Comparison of ENCODE assay signal across 8 cellular contexts in the genomic region with DNA sequence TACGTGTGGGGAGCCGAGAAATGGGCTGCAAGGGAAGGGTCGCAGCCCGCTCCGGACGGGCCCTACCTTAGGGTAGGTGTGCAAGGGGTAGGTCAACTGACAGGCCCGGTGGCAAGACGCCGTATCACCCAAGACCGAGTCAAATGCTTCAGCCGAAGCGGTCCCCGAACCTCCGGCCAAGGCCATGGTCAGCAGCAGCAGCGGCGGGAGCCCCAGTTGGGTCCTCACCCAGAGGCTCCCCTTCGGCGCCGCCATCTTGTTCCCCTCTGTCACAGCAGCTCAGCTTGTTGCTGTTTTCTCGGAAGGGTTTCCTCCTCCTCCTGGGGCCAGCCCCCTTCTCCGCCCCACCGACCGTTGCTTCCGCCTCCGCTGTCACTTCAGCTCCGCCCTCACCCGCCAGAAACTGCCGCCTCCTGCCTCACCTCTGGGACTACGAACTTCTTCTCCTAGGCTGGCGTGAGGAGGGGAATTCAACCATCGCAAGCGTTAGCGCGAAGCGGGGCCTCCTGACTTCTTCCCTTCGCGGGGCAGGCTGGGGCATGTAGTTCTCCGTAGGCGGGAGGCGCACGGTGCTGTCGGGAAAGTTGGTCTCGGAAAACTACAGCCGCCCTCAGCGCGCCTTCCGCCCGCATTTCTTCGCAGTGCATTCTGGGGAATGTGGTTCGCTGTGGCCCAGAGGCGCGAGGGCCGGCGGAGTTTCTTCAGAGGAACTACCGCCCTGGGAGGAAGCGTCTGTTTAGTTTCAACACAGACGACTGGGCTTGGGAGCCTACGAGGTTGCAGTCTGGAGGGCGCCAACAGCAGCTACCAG. TPM values are rescaled to one million over a fixed set of nuclear protein-coding genes. Genes with fewer than 3 reads are reported as not detected.
DNase-seq lines count a peak whose midpoint lies in the region; ATAC-seq, FAIRE-seq and TF ChIP-seq lines count a peak whose summit lies in the region.

A gene (plus strand): TSS at position 675 of the 811 bp plus-strand sequence. CDS start 815 bp downstream, outside the sequence.
A gene with protein sequence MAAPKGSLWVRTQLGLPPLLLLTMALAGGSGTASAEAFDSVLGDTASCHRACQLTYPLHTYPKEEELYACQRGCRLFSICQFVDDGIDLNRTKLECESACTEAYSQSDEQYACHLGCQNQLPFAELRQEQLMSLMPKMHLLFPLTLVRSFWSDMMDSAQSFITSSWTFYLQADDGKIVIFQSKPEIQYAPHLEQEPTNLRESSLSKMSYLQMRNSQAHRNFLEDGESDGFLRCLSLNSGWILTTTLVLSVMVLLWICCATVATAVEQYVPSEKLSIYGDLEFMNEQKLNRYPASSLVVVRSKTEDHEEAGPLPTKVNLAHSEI (minus strand): TSS at position 271 of the 811 bp plus-strand sequence. CDS start 16 bp downstream, at position 255.

- no peaks in the 10 kb centered on the region for H3K27me3 ChIP-seq in BE2C

- no peaks in the 10 kb centered on the region for H3K36me3 ChIP-seq in BE2C

- POLR2A ChIA-PET in activated CD4-positive, alpha-beta T cell treated with anti-CD3 and anti-CD28 coated beads for 36 hours (lab: Charles Lee): interaction anchor here (0.7 to 1.6 kb wide), 6 partner anchors 9 to 479 kb away, joined by 3 to 9 read pairs (median 3); a partner anchor contains a TSS

- H3K27ac ChIP-seq in cingulate gyrus (ENCODE audit: low read depth, low read length): peak within 1 kb of the TSS; percentile 91

- H3K4me1 Mint-ChIP-seq in activated CD4-positive, alpha-beta T cell treated with anti-CD3 and anti-CD28 coated beads for 36 hours: peaks cover 33% of the 10 kb centered on the region

- H3K4me3 Mint-ChIP-seq in activated CD4-positive, alpha-beta T cell treated with anti-CD3 and anti-CD28 coated beads for 36 hours: no peak within 1 kb of the TSS

- no peak within 1 kb of the TSS for H3K27ac Mint-ChIP-seq in activated CD4-positive, alpha-beta T cell treated with anti-CD3 and anti-CD28 coated beads for 36 hours

- no peaks in the 10 kb centered on the region for H3K27me3 Mint-ChIP-seq in activated CD4-positive, alpha-beta T cell treated with anti-CD3 and anti-CD28 coated beads for 36 hours

- peak; percentile 98 for FAIRE-seq in GM19239 (lab: Jason Lieb, UNC)

- no peaks in the 10 kb centered on the region for H3K9me3 ChIP-seq in BE2C

- CTCF ChIA-PET in activated CD4-positive, alpha-beta T cell treated with anti-CD3 and anti-CD28 coated beads for 36 hours (lab: Charles Lee): interaction anchor here (0.6 to 1.8 kb wide), 8 partner anchors 9 to 215 kb away, joined by 3 to 9 read pairs (median 4); a partner anchor contains a TSS

- H3K36me3 Mint-ChIP-seq in activated CD4-positive, alpha-beta T cell treated with anti-CD3 and anti-CD28 coated beads for 36 hours (ENCODE audit: low read depth): peaks cover 22% of the 10 kb centered on the region

- H3K9me3 Mint-ChIP-seq in activated CD4-positive, alpha-beta T cell treated with anti-CD3 and anti-CD28 coated beads for 36 hours (ENCODE audit: low read depth): no peaks in the 10 kb centered on the region

- DNase-seq in BE2C: peak; percentile 92
- DNase-seq in GM19239 (ENCODE audit: insufficient read length, low spot score): peak; percentile 79
- DNase-seq in NCI-H524 (lab: John Stamatoyannopoulos, UW): peak; percentile 95 to 98
- peak; percentile 98 for DNase-seq in activated CD4-positive, alpha-beta T cell treated with anti-CD3 and anti-CD28 coated beads for 36 hours
- DNase-seq in kidney tubule cell (ENCODE audit: low spot score): peak; percentile 100
- DNase-seq in stimulated activated CD4-positive, alpha-beta T cell treated with anti-CD3 and anti-CD28 coated beads, Interleukin-1b, Interleukin-23, amount 100 ng/mL, for 24 hours (ENCODE audit: low read depth in 4 of 4, low spot score in 1 of 4): peak; percentile 87 to 96 (median 92)

- no peak for TF ChIP-seq CTCF in BE2C (IDR thresholded peaks at IDR 0.05; ENCODE audit: low read depth, low read length)

- no peaks in the 10 kb centered on the region; the same call in 1 of the 2 replicates for H3K4me1 ChIP-seq in BE2C

- ATAC-seq in HG03442 (IDR thresholded peaks at IDR 0.05; ENCODE audit: unreplicated experiment): peak; percentile 89
- peak; percentile 96 for ATAC-seq in activated CD4-positive, alpha-beta T cell treated with anti-CD3 and anti-CD28 coated beads for 36 hours

- intact Hi-C loops in activated CD4-positive, alpha-beta T cell treated with anti-CD3 and anti-CD28 coated beads for 36 hours (cut with DNase I, micrococcal nuclease): loop anchor here (1.0 to 10.0 kb wide), 19 partner anchors 107 to 1649 kb away; a partner anchor contains a TSS

- H3K4me3 ChIP-seq in BE2C (ENCODE audit: low read depth, low read length): peak within 1 kb of the TSS; percentile 92

RNA-seq across cellular contexts. Expression of the first gene that starts in this region (rescaled TPM):
- 1.6 TPM for polyA plus RNA-seq in BE2C (2012; ENCODE audit: insufficient read depth, insufficient read length, low read depth)
- total RNA-seq in activated CD4-positive, alpha-beta T cell treated with anti-CD3 and anti-CD28 coated beads for 36 hours: 10 to 100 TPM; 14.0 to 14.2 TPM

RNA-seq across cellular contexts. Expression of the second gene that starts in this region (rescaled TPM):
- polyA plus RNA-seq in BE2C (2012; ENCODE audit: insufficient read depth, insufficient read length, low read depth): 85.0 TPM
- total RNA-seq in activated CD4-positive, alpha-beta T cell treated with anti-CD3 and anti-CD28 coated beads for 36 hours: 100 to 1,000 TPM in 1 of 2 experiments, 10 to 100 TPM in 1; 99.3 to 120 TPM

Comparison
In these comparisons a context has a peak if more than half of its experiments do, and no peak if none do; other contexts are left out.
1. Peak in every context shown above with its lines: DNase-seq, ATAC-seq, H3K4me3 ChIP-seq and H3K27ac ChIP-seq.